ENCODE assay signal across 18 cellular contexts in the genomic region with DNA sequence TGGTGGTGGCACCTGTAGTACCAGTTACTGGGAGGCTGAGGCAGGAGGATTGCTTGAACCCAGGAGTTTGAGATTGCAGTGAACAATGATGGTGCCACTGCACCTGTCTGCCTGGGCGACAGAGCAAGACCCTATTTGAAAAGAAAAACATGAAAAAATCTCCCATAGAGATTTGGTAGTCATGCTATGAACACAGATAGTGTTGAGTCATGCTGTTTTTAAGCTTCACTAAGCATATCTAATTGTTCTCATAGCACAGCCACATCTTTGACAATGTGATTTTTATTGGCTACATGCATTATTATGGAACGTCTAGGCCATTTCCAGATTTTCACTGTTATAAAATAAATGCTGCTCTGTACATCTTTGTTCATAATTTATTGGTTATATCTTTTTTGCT. TPM values are rescaled to one million over a fixed set of nuclear protein-coding genes. Genes with fewer than 3 reads are reported as not detected.
DNase-seq lines count a peak whose midpoint lies in the region; ATAC-seq, FAIRE-seq and TF ChIP-seq lines count a peak whose summit lies in the region.
"Had no signal": no experiment of that assay in that cellular context is flagged by ENCODE, and none has a peak within 500 bp of the region (broad histone marks: within the 10 kb centered on the region; RNA-seq: fewer than 3 reads in every experiment).

No MANE protein-coding gene starts in this region.

- DNase-seq in DMS79 (lab: John Stamatoyannopoulos, UW) (peak; percentile 11), adipocyte (ENCODE audit: low read depth) (peak; percentile 41), HepG2 (ENCODE audit: low spot score) (no peak), lower leg skin (ENCODE audit: low spot score in 2 of 2) (no peak), neural progenitor cell (ENCODE audit: low spot score) (no peak), UCSD-AML1 (lab: John Stamatoyannopoulos, UW; ENCODE audit: unreplicated experiment) (no peak), left colon (no peak)
- DNase-seq: AML-193, DMS153, NCI-H1105, NCI-H1694, NCI-H2227 treated with DMSO at 0.1 percent for 48 hours, NCI-H524 treated with DMSO at 0.1 percent for 48 hours, SHP77 treated with DMSO at 0.1 percent for 48 hours had no signal

- TF ChIP-seq POLR2A in HepG2 (IDR thresholded peaks at IDR 0.05; ENCODE audit: insufficient read depth in 1 of 2, low read depth in 2 of 2, low read length in 2 of 2) (no peak), lower leg skin (IDR thresholded peaks at IDR 0.05) (no peak)

- TF ChIP-seq RAD21 in HepG2 (CRISPR knock-in tag; IDR thresholded peaks at IDR 0.05) = no peak

- H3K79me2 ChIP-seq in HepG2 (ENCODE audit: insufficient read depth, low read length) = no peaks in the 10 kb centered on the region
- H3K79me2 ChIP-seq in neural progenitor cell (ENCODE audit: low read depth) = no peaks in the 10 kb centered on the region

- no peak overlapping the region for H3K4me3 Mint-ChIP-seq in neural progenitor cell
- H3K4me3 Mint-ChIP-seq: CD14-positive monocyte had no signal

- H3K36me3 ChIP-seq in adipocyte (ENCODE audit: control insufficient read depth, insufficient read depth, low read length, severe bottlenecking) (no peaks in the 10 kb centered on the region), esophagus (ENCODE audit: control insufficient read depth in 2 of 2, insufficient read depth in 2 of 2, low read length in 1 of 2) (peaks cover 0 to 13% of the 10 kb centered on the region in 2 donors), HepG2 (replicated peaks in 1 of 2; ENCODE audit: control insufficient read depth in 1 of 2, insufficient read depth in 2 of 2, low read length in 2 of 2) (no peaks in the 10 kb centered on the region), neural progenitor cell (no peaks in the 10 kb centered on the region)
- H3K36me3 ChIP-seq: HAP-1 had no signal

- H3K27me3 Mint-ChIP-seq in neural progenitor cell (ENCODE audit: insufficient read depth, low read depth) = peaks cover 5% of the 10 kb centered on the region

- peaks cover 26% of the 10 kb centered on the region for H3K4me1 Mint-ChIP-seq in neural progenitor cell

- intact Hi-C loops in HepG2 (cut with micrococcal nuclease; ENCODE audit: unreplicated experiment) (loop anchor here (2.0 kb wide), 1 partner anchor 130 kb away; the partner anchor contains the start of genes COG4 and SF3B3), lower leg skin (cut with DNase I; ENCODE audit: low total_unique reads) (loop anchor here (5.0 kb wide), 1 partner anchor 115 kb away; no protein-coding TSS in a partner anchor), left colon (cut with DNase I, micrococcal nuclease) (loop anchor here (10.0 kb wide), 2 partner anchors 128 to 288 kb away; partner anchors contain the start of genes COG4 (in 1 of the 2) and SF3B3 (in 1 of the 2))

- H3K4me3 ChIP-seq in adipocyte (ENCODE audit: low read length) = no peak overlapping the region
- no peak overlapping the region for H3K4me3 ChIP-seq in esophagus (ENCODE audit: low read depth in 1 of 2, low read length in 2 of 2)
- no peak overlapping the region for H3K4me3 ChIP-seq in HepG2 (replicated peaks in 1 of 3; ENCODE audit: insufficient read depth in 1 of 3, low read depth in 2 of 3, low read length in 3 of 3)
- H3K4me3 ChIP-seq in lower leg skin (ENCODE audit: low read depth, poor library complexity, severe bottlenecking) = no peak overlapping the region
- no peak overlapping the region for H3K4me3 ChIP-seq in neural progenitor cell
- H3K4me3 ChIP-seq: HAP-1 had no signal

- ATAC-seq in HepG2 (no peak), left colon (no peak)

- no peak overlapping the region for H3K4me2 ChIP-seq in HepG2 (ENCODE audit: low read depth, low read length)
- H3K4me2 ChIP-seq in neural progenitor cell = no peak overlapping the region

- FAIRE-seq in HepG2 (lab: Jason Lieb, UNC) = no peak

- TF ChIP-seq CTCF in HepG2 (CRISPR knock-in tag; IDR thresholded peaks at IDR 0.05) (no peak), lower leg skin (IDR thresholded peaks at IDR 0.05) (no peak), neural progenitor cell (IDR thresholded peaks at IDR 0.05) (no peak)

- H2AFZ ChIP-seq in HepG2 (ENCODE audit: low read length) (no peak overlapping the region), neural progenitor cell (replicated peaks) (no peak overlapping the region)

- H3K9ac ChIP-seq in adipocyte (ENCODE audit: low read length) (no peak overlapping the region), HepG2 (ENCODE audit: insufficient read depth, low read depth, low read length) (no peak overlapping the region), neural progenitor cell (no peak overlapping the region)

- H4K20me1 ChIP-seq in HepG2 (ENCODE audit: insufficient read depth, low read length) = no peaks in the 10 kb centered on the region
- no peaks in the 10 kb centered on the region for H4K20me1 ChIP-seq in neural progenitor cell (ENCODE audit: low read depth)

- peaks cover 3% of the 10 kb centered on the region for H3K36me3 Mint-ChIP-seq in neural progenitor cell
- H3K36me3 Mint-ChIP-seq: CD14-positive monocyte, IgD-negative memory B cell had no signal

- H3K27ac Mint-ChIP-seq in neural progenitor cell = no peak overlapping the region
- H3K27ac Mint-ChIP-seq: IgD-negative memory B cell had no signal

- BruUV-seq in HepG2 (replicated peaks; lab: Mats Ljungman, UMichigan) = no TSS peak

- no peaks in the 10 kb centered on the region for H3K9me3 ChIP-seq in adipocyte (ENCODE audit: control insufficient read depth, low read length)
- no peaks in the 10 kb centered on the region for H3K9me3 ChIP-seq in esophagus (ENCODE audit: control insufficient read depth in 2 of 2, insufficient read depth in 1 of 2, low read depth in 1 of 2, low read length in 1 of 2)
- H3K9me3 ChIP-seq in HepG2 (ENCODE audit: low read length) = no peaks in the 10 kb centered on the region
- no peaks in the 10 kb centered on the region for H3K9me3 ChIP-seq in neural progenitor cell (ENCODE audit: low read depth)
- H3K9me3 ChIP-seq: HAP-1 had no signal

- peaks cover 9% of the 10 kb centered on the region for H3K9me3 Mint-ChIP-seq in neural progenitor cell
- H3K9me3 Mint-ChIP-seq: CD14-positive monocyte, IgD-negative memory B cell had no signal

- H3K4me1 ChIP-seq in adipocyte (ENCODE audit: control insufficient read depth, insufficient read depth, low read length) = peaks cover 11% of the 10 kb centered on the region
- peaks cover 4 to 14% of the 10 kb centered on the region in 2 donors for H3K4me1 ChIP-seq in esophagus (ENCODE audit: control insufficient read depth in 2 of 2, insufficient read depth in 2 of 2, low read length in 1 of 2)
- peaks cover 25% of the 10 kb centered on the region for H3K4me1 ChIP-seq in HepG2 (ENCODE audit: insufficient read depth, low read length)
- H3K4me1 ChIP-seq in neural progenitor cell = no peaks in the 10 kb centered on the region
- H3K4me1 ChIP-seq: HAP-1 had no signal

- CTCF ChIA-PET in HepG2 (lab: Yijun Ruan, JAX; ENCODE audit: low intra/inter-chr PET ratio, low total read pairs) = no interaction called here

- WGBS in esophagus, 2 donors = 57 to 73% methylated on average over 2 of the region's 2 CpGs
- WGBS in HepG2 (ENCODE audit: low lambda C conversion rate) = 59% methylated on average over 2 of the region's 2 CpGs
- 84 to 89% methylated on average over 2 of the region's 2 CpGs for WGBS in lower leg skin, 2 donors

- in situ Hi-C loops in HepG2 (cut with HindIII; ENCODE audit: extremely low pct_ligation_motif_present, low pct_unique_long_range_greater_than_20kb) = loop anchor here (5.0 kb wide), 1 partner anchor 280 kb away; no protein-coding TSS in a partner anchor

- H3K27ac ChIP-seq in esophagus (ENCODE audit: low read depth in 2 of 2, low read length in 1 of 2) = peak overlapping the region; percentile 6 to 69
- no peak overlapping the region for H3K27ac ChIP-seq in HepG2 (ENCODE audit: extremely low read length, insufficient read depth, low read length)
- no peak overlapping the region for H3K27ac ChIP-seq in neural progenitor cell

- no peaks in the 10 kb centered on the region for H3K27me3 ChIP-seq in adipocyte (replicated peaks; ENCODE audit: control insufficient read depth, insufficient read depth, low read length)
- H3K27me3 ChIP-seq in esophagus (ENCODE audit: control insufficient read depth in 1 of 2, insufficient read depth in 2 of 2, low read length in 2 of 2) = no peaks in the 10 kb centered on the region
- peaks cover 8 to 35% of the 10 kb centered on the region in 2 experiments; a peak in 4 of 5 replicates for H3K27me3 ChIP-seq in HepG2 (ENCODE audit: control insufficient read depth in 1 of 2, insufficient read depth in 2 of 2, low read length in 2 of 2)
- no peaks in the 10 kb centered on the region for H3K27me3 ChIP-seq in neural progenitor cell

- POLR2A ChIA-PET in HepG2 (lab: Yijun Ruan, JAX) = no interaction called here

- TF ChIP-seq EP300 in HepG2 (IDR thresholded peaks at IDR 0.05; ENCODE audit: low read depth in 2 of 2, low read length in 2 of 2) (no peak), HepG2 (CRISPR knock-in tag; IDR thresholded peaks at IDR 0.05; ENCODE audit: borderline replicate concordance) (no peak)

- no peaks in the 10 kb centered on the region for H3F3A ChIP-seq in neural progenitor cell (ENCODE audit: low read depth)

RNA-seq across cellular contexts. Expression of gene IL34, which starts 6.0 kb away (rescaled TPM):
- polyA plus RNA-seq in esophagus (10 to 100 TPM; 22.9 to 32.7 TPM), HepG2 (2011; rRNA removed) (1.3 and 1.6 TPM in 2 replicates)
- total RNA-seq in HepG2 (2016; rRNA removed; fragmentation: Illumina TruSeq; extraction: Trizol) (1.2 and 1.4 TPM in 2 replicates), lower leg skin (100 to 1,000 TPM in 3 of 4 donors, 10 to 100 TPM in 1; 96.9 to 158 (median 129) TPM), neural progenitor cell (ENCODE audit: low replicate concordance) (not detected in 2 replicates), left colon (1 to 10 TPM in 1 of 2 donors, under 1 TPM in 1; 0.89 to 1.5 TPM)
- total RNA-seq in HepG2 (2016; cell fraction: cytosol; rRNA removed; fragmentation: Illumina TruSeq; extraction: Trizol; ENCODE audit: low read depth) = 1.0 and 1.6 TPM in 2 replicates
- total RNA-seq in HepG2 (2016; cell fraction: insoluble cytoplasmic fraction; rRNA removed; fragmentation: Illumina TruSeq; extraction: Trizol) = 1.2 and 1.3 TPM in 2 replicates
- 1.8 and 2.4 TPM in 2 replicates for total RNA-seq in HepG2 (2016; cell fraction: membrane; rRNA removed; fragmentation: Illumina TruSeq; extraction: Trizol)
- 0.31 and 0.40 TPM in 2 replicates for total RNA-seq in HepG2 (2016; cell fraction: nucleus; rRNA removed; fragmentation: Illumina TruSeq; extraction: Trizol)
- polyA plus RNA-seq in HepG2 (2011; cell fraction: cytosol; rRNA removed) = 1.1 and 2.2 TPM in 2 replicates
- polyA plus RNA-seq in HepG2 (2011; cell fraction: nucleus; rRNA removed) = 0.83 and 1.9 TPM in 2 replicates
- polyA plus RNA-seq in HepG2 (2012) = 0.83 TPM in 2 replicates
- 1.3 and 2.1 TPM in 2 replicates for polyA plus RNA-seq in HepG2 (2016; cell fraction: cytosol; fragmentation: Illumina TruSeq; extraction: Trizol; ENCODE audit: low read depth)
- polyA plus RNA-seq in HepG2 (2016; cell fraction: insoluble cytoplasmic fraction; fragmentation: Illumina TruSeq; extraction: Trizol; ENCODE audit: low read depth) = 0.84 and 0.90 TPM in 2 replicates
- polyA plus RNA-seq in HepG2 (2016; cell fraction: membrane; fragmentation: Illumina TruSeq; extraction: Trizol; ENCODE audit: low read depth) = 1.2 and 1.6 TPM in 2 replicates
- 0.96 and 1.1 TPM in 2 replicates for polyA plus RNA-seq in HepG2 (2016; cell fraction: nucleus; fragmentation: Illumina TruSeq; extraction: Trizol; ENCODE audit: insufficient read depth, low read depth)
- polyA minus RNA-seq in HepG2 (2011; rRNA and poly(A)+ RNA removed; ENCODE audit: low replicate concordance) = 1.0 TPM in 1 of 2 replicates, not detected in the other
- 0.35 TPM in 1 of 2 replicates, not detected in the other for polyA minus RNA-seq in HepG2 (2011; cell fraction: cytosol; rRNA and poly(A)+ RNA removed)
- 0.50 and 1.5 TPM in 2 replicates for polyA minus RNA-seq in HepG2 (2011; cell fraction: nucleus; rRNA and poly(A)+ RNA removed)
- polyA plus RNA-seq: CD14-positive monocyte, IgD-negative memory B cell had no signal

RNA-seq across cellular contexts. Expression of gene MTSS2, which starts 33.5 kb away (rescaled TPM):
- 10 to 100 TPM; 27.4 to 62.9 TPM for polyA plus RNA-seq in esophagus
- total RNA-seq in HepG2 (2016; rRNA removed; fragmentation: Illumina TruSeq; extraction: Trizol) = 84.6 and 132 TPM in 2 replicates
- 43.5 and 50.3 TPM in 2 replicates for total RNA-seq in HepG2 (2016; cell fraction: cytosol; rRNA removed; fragmentation: Illumina TruSeq; extraction: Trizol; ENCODE audit: low read depth)
- 77.0 and 127 TPM in 2 replicates for total RNA-seq in HepG2 (2016; cell fraction: insoluble cytoplasmic fraction; rRNA removed; fragmentation: Illumina TruSeq; extraction: Trizol)
- total RNA-seq in HepG2 (2016; cell fraction: membrane; rRNA removed; fragmentation: Illumina TruSeq; extraction: Trizol) = 144 and 145 TPM in 2 replicates
- total RNA-seq in HepG2 (2016; cell fraction: nucleus; rRNA removed; fragmentation: Illumina TruSeq; extraction: Trizol) = 105 and 134 TPM in 2 replicates
- polyA plus RNA-seq in HepG2 (2011; rRNA removed) = 242 and 284 TPM in 2 replicates
- polyA plus RNA-seq in HepG2 (2011; cell fraction: cytosol; rRNA removed) = 101 and 160 TPM in 2 replicates
- 555 and 802 TPM in 2 replicates for polyA plus RNA-seq in HepG2 (2011; cell fraction: nucleus; rRNA removed)
- polyA plus RNA-seq in HepG2 (2012) = 157 and 253 TPM in 2 replicates
- polyA plus RNA-seq in HepG2 (2016; cell fraction: cytosol; fragmentation: Illumina TruSeq; extraction: Trizol; ENCODE audit: low read depth) = 47.6 and 47.9 TPM in 2 replicates
- 136 and 193 TPM in 2 replicates for polyA plus RNA-seq in HepG2 (2016; cell fraction: insoluble cytoplasmic fraction; fragmentation: Illumina TruSeq; extraction: Trizol; ENCODE audit: low read depth)
- polyA plus RNA-seq in HepG2 (2016; cell fraction: membrane; fragmentation: Illumina TruSeq; extraction: Trizol; ENCODE audit: low read depth) = 144 and 154 TPM in 2 replicates
- polyA plus RNA-seq in HepG2 (2016; cell fraction: nucleus; fragmentation: Illumina TruSeq; extraction: Trizol; ENCODE audit: insufficient read depth, low read depth) = 467 and 522 TPM in 2 replicates
- polyA minus RNA-seq in HepG2 (2011; rRNA and poly(A)+ RNA removed; ENCODE audit: low replicate concordance) = 24.5 and 186 TPM in 2 replicates
- 155 and 166 TPM in 2 replicates for polyA minus RNA-seq in HepG2 (2011; cell fraction: cytosol; rRNA and poly(A)+ RNA removed)
- 97.5 and 127 TPM in 2 replicates for polyA minus RNA-seq in HepG2 (2011; cell fraction: nucleus; rRNA and poly(A)+ RNA removed)
- total RNA-seq in lower leg skin = 10 to 100 TPM; 18.4 to 55.5 (median 25.2) TPM
- total RNA-seq in neural progenitor cell (ENCODE audit: low replicate concordance) = 6.2 and 22.1 TPM in 2 replicates
- total RNA-seq in left colon = 10 to 100 TPM; 21.5 to 28.3 TPM
- polyA plus RNA-seq: CD14-positive monocyte had no signal

Comparison
In these comparisons a context has a peak if more than half of its experiments do, and no peak if none do; other contexts are left out.
1. DNase-seq: peak in DMS79 (single experiment) and adipocyte (single experiment); none in HepG2 (single experiment), lower leg skin (0 of 2), neural progenitor cell (single experiment), UCSD-AML1 (single experiment) and left colon (0 of 2).
2. H3K27ac ChIP-seq: peak in esophagus (2 of 2); none in HepG2 (single experiment) and neural progenitor cell (single experiment).
3. RNA of gene IL34, which starts 6.0 kb away (total RNA-seq): 96.9 to 158 TPM in lower leg skin; 0.89 to 1.5 TPM in left colon, 0.31 to 2.4 TPM in HepG2 and not detected in neural progenitor cell; every median in the first group is over 10 times any median in the second.